Comparison of ENCODE assay signal across 1 cellular context in genomic region chr10:101032637-101033201, GRCh38.
TF ChIP-seq lines count a peak whose summit lies in the region.

No MANE protein-coding gene starts in this region.

TF ChIP-seq in K562, 482 proteins besides CTCF, POLR2A, EP300 and RAD21:
- TF ChIP-seq FOSL1 (tag; conservative IDR thresholded peaks at IDR 0.05) (peak; percentile 77), HDAC2 (IDR thresholded peaks at IDR 0.05) (0 out of 2 replicates have a peak, but pooled peaks have one; percentile 12), ZNF124 (CRISPR knock-in tag; IDR thresholded peaks at IDR 0.05) (no peak), SPI1 (IDR thresholded peaks at IDR 0.05; ENCODE audit: borderline replicate concordance, low read depth, low read length) (peak; percentile 70; the same call in 1 of the 2 replicates), SMARCE1 (IDR thresholded peaks at IDR 0.05) (peak; percentile 28; the same call in 1 of the 2 replicates), THAP7 (CRISPR knock-in tag; IDR thresholded peaks at IDR 0.05) (no peak), JUND (IDR thresholded peaks at IDR 0.05; ENCODE audit: borderline replicate concordance, low read depth, low read length) (peak; percentile 30; the same call in 1 of the 2 replicates), JUND (tag; IDR thresholded peaks at IDR 0.05; ENCODE audit: borderline replicate concordance, low read depth, low read length) (peak; percentile 50; the same call in 1 of the 3 replicates), ATF3 (IDR thresholded peaks at IDR 0.05) (peak; percentile 58; the same call in 1 of the 2 replicates), ATF3 (CRISPR knock-in tag; conservative IDR thresholded peaks at IDR 0.05) (no peak), ARID1B (IDR thresholded peaks at IDR 0.05) (peak; percentile 47; the same call in 1 of the 2 replicates), SMARCA4 (IDR thresholded peaks at IDR 0.05) (peak; percentile 37; the same call in 1 of the 2 replicates), ZNF395 (CRISPR knock-in tag; IDR thresholded peaks at IDR 0.05) (peak; percentile 41; the same call in 1 of the 2 replicates)
